In the genomic region with DNA sequence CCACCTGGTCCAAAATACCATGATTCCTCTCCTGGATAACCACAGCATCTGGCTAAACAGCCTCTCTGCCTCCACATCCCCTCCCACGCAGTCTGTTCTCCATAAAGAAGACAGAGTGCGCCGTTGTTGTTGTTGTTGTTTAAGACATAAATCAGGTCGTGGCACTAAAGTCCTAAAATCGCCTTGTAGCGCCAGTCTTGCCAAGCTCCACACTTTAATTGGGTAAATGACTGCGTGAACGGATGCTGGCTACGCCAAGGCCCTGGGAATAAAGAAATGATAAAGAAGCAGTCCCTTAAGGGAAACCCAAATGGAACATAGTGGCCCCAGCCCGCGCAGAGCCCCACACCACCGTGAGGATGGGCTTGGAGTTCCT, we compare ENCODE assay signal across 9 cellular contexts. TPM values are rescaled to one million over a fixed set of nuclear protein-coding genes. Genes with fewer than 3 reads are reported as not detected.
DNase-seq lines count a peak whose midpoint lies in the region; ATAC-seq, FAIRE-seq and TF ChIP-seq lines count a peak whose summit lies in the region.
"Had no signal": no experiment of that assay in that cellular context is flagged by ENCODE, and none has a peak within 500 bp of the region (broad histone marks: within the 10 kb centered on the region; RNA-seq: fewer than 3 reads in every experiment).

No MANE protein-coding gene starts in this region.

- peak overlapping the region; percentile 95 for H3K4me2 ChIP-seq in GM23248 (ENCODE audit: unreplicated experiment)

- no peaks in the 10 kb centered on the region; the same call in 1 of the 2 replicates for H4K20me1 ChIP-seq in GM23248 (ENCODE audit: insufficient read depth)

- peaks cover 44% of the 10 kb centered on the region for H3K79me2 ChIP-seq in GM23248 (ENCODE audit: insufficient read depth)

- H3K9ac ChIP-seq in GM23248: peak overlapping the region; percentile 92

- H3K9me3 ChIP-seq in GM23248 (ENCODE audit: low read depth): no peaks in the 10 kb centered on the region
- no peaks in the 10 kb centered on the region for H3K9me3 ChIP-seq in WERI-Rb-1 (ENCODE audit: severe bottlenecking)
- H3K9me3 ChIP-seq in right cardiac atrium (ENCODE audit: control insufficient read depth, low read length): no peaks in the 10 kb centered on the region
- no peaks in the 10 kb centered on the region for H3K9me3 ChIP-seq in small intestine (ENCODE audit: control insufficient read depth, low read depth)

- TF ChIP-seq CTCF in WERI-Rb-1 (IDR thresholded peaks at IDR 0.05; ENCODE audit: low read depth, low read length) (no peak), GM13977 (IDR thresholded peaks at IDR 0.05; ENCODE audit: extremely low read depth, insufficient read depth, missing control alignments) (no peak)

- H3K4me3 ChIP-seq in GM23248 (peak overlapping the region; percentile 100), WERI-Rb-1 (ENCODE audit: low read depth, low read length) (peak overlapping the region; percentile 87), right cardiac atrium (ENCODE audit: low read length) (peak overlapping the region; percentile 77), small intestine (ENCODE audit: low read depth in 1 of 2, low read length in 2 of 2) (peak overlapping the region; percentile 90 to 95)

- H3K27me3 ChIP-seq in GM23248 (replicated peaks; ENCODE audit: insufficient read depth) (peaks cover 17% of the 10 kb centered on the region; the same call in 1 of the 2 replicates), WERI-Rb-1 (ENCODE audit: insufficient read depth, low read depth, severe bottlenecking) (no peaks in the 10 kb centered on the region), right cardiac atrium (ENCODE audit: control insufficient read depth, insufficient read depth) (no peaks in the 10 kb centered on the region), small intestine (ENCODE audit: control insufficient read depth in 2 of 2, insufficient read depth in 2 of 2, low read length in 2 of 2) (no peaks in the 10 kb centered on the region)

- no peaks in the 10 kb centered on the region for H3F3A ChIP-seq in GM23248 (ENCODE audit: insufficient read depth)

- 5 to 11% methylated on average over 12 of the region's 12 CpGs for WGBS in GM23248 (ENCODE audit: low coverage in 1 of 2, low lambda C conversion rate in 2 of 2, missing lambda C conversion rate in 2 of 2), 2 experiments
- 5% methylated on average over 12 of the region's 12 CpGs for WGBS in right cardiac atrium
- 4 to 6% (median 6%) methylated on average over 12 of the region's 12 CpGs for WGBS in small intestine, 3 donors

- H3K27ac ChIP-seq in GM23248 (no peak overlapping the region), WERI-Rb-1 (no peak overlapping the region), right cardiac atrium (ENCODE audit: low read length) (peak overlapping the region; percentile 78), small intestine (ENCODE audit: low read depth in 1 of 2, low read length in 1 of 2) (no peak overlapping the region)

- no peak for FAIRE-seq in small intestine (lab: Jason Lieb, UNC)
- FAIRE-seq: islet of Langerhans had no signal

- DNase-seq in GM23248 (no peak), WERI-Rb-1 (no peak), right cardiac atrium (no peak), small intestine (no peak), GM13977 (ENCODE audit: low spot score) (no peak), SIG-M5 treated with dmso at 0.1 percent for 504 hours (lab: John Stamatoyannopoulos, UW; ENCODE audit: unreplicated experiment) (no peak)

- H3K36me3 ChIP-seq in GM23248 (ENCODE audit: low read depth) (no peaks in the 10 kb centered on the region), WERI-Rb-1 (peaks cover 28% of the 10 kb centered on the region), small intestine (ENCODE audit: control insufficient read depth in 2 of 2, insufficient read depth in 2 of 2, low read length in 2 of 2) (no peaks in the 10 kb centered on the region)

- in situ Hi-C loops in GM23248 (cut with MboI): no loop called here
- in situ Hi-C loops in GM13977 (cut with MboI; ENCODE audit: low pct_unique_long_range_greater_than_20kb, low sequenced_read_pairs, unreplicated experiment): no loop called here

- peaks cover 15% of the 10 kb centered on the region for H3K4me1 ChIP-seq in GM23248 (ENCODE audit: insufficient read depth)
- peaks cover 5% of the 10 kb centered on the region for H3K4me1 ChIP-seq in right cardiac atrium (ENCODE audit: control insufficient read depth, insufficient read depth, low read length)
- H3K4me1 ChIP-seq in small intestine (ENCODE audit: control insufficient read depth in 2 of 2, insufficient read depth in 1 of 2, low read depth in 1 of 2, low read length in 1 of 2): peaks cover 5 to 8% of the 10 kb centered on the region in 2 donors

- intact Hi-C loops in right cardiac atrium (cut with DNase I): no loop called here

- no peaks in the 10 kb centered on the region for H3K9me2 ChIP-seq in GM23248 (ENCODE audit: insufficient read depth)

- peak overlapping the region; percentile 97 for H2AFZ ChIP-seq in GM23248

- ATAC-seq in right cardiac atrium (no peak), HG03520 (IDR thresholded peaks at IDR 0.05; ENCODE audit: unreplicated experiment) (no peak), HG03565 (IDR thresholded peaks at IDR 0.05; ENCODE audit: unreplicated experiment) (no peak)

RNA-seq across cellular contexts. Expression of a gene that starts 0.4 kb away (rescaled TPM):
- total RNA-seq in GM23248 (2014; rRNA removed; shearing (Covaris generic)): 73.0 and 96.4 TPM in 2 replicates
- 50.3 and 51.9 TPM in 2 replicates for polyA plus RNA-seq in GM23248 (2016; fragmentation: Nextera tagmentation; extraction: Ambion mirVana)
- 10 to 100 TPM; 31.5 to 37.6 (median 35.6) TPM for total RNA-seq in right cardiac atrium
- polyA plus RNA-seq in right cardiac atrium: 14.7 TPM
- polyA plus RNA-seq in small intestine: 10 to 100 TPM; 14.9 to 26.6 (median 18.2) TPM

RNA-seq across cellular contexts. Expression of a gene that starts 34.0 kb away (rescaled TPM):
- not detected in 2 replicates for total RNA-seq in GM23248 (2014; rRNA removed; shearing (Covaris generic))
- polyA plus RNA-seq in GM23248 (2016; fragmentation: Nextera tagmentation; extraction: Ambion mirVana) (not detected in 2 replicates), right cardiac atrium (not detected), small intestine (under 1 TPM in 1 of 3 donors, not detected in 2; 0.22 TPM)
- not detected for total RNA-seq in right cardiac atrium
